In genomic region chr7:158048569-158048968, GRCh38 we compare ENCODE assay signal across 22 cellular contexts.
"Had no signal": no experiment of that assay in that cellular context is flagged by ENCODE, and none has a peak within 500 bp of the region (broad histone marks: within the 10 kb centered on the region; RNA-seq: fewer than 3 reads in every experiment).

No MANE protein-coding gene starts in this region.

- H3K4me3 Mint-ChIP-seq: effector memory CD8-positive, alpha-beta T cell; memory B cell; naive B cell; nephron progenitor cell; stimulated activated memory B cell treated with anti-CD40 and anti-IgM and Interleukin-4, amounts not matched to agents 10 μg/mL and 1 μg/mL and 100 μg/mL, for 72 hours; type B pancreatic cell had no signal

- H3K4me3 ChIP-seq: gastrocnemius medialis, lung, ovary, psoas muscle, skin epidermis, spleen, testis, tibial artery had no signal

- FAIRE-seq: keratinocyte had no signal

- H3K36me3 Mint-ChIP-seq: memory B cell; naive B cell; stimulated activated memory B cell treated with anti-CD40 and anti-IgM and Interleukin-4, amounts not matched to agents 10 μg/mL and 1 μg/mL and 100 μg/mL, for 72 hours; type B pancreatic cell had no signal

- H3K27me3 Mint-ChIP-seq: effector memory CD8-positive, alpha-beta T cell; memory B cell; naive B cell; stimulated activated memory B cell treated with anti-CD40 and anti-IgM and Interleukin-4, amounts not matched to agents 10 μg/mL and 1 μg/mL and 100 μg/mL, for 72 hours; type B pancreatic cell had no signal

- H3K27me3 ChIP-seq: gastrocnemius medialis, ovary, testis had no signal

- H3K4me1 Mint-ChIP-seq: memory B cell; naive B cell; stimulated activated memory B cell treated with anti-CD40 and anti-IgM and Interleukin-4, amounts not matched to agents 10 μg/mL and 1 μg/mL and 100 μg/mL, for 72 hours had no signal

- H3K9me3 Mint-ChIP-seq: effector memory CD8-positive, alpha-beta T cell; memory B cell; naive B cell; nephron progenitor cell; stimulated activated memory B cell treated with anti-CD40 and anti-IgM and Interleukin-4, amounts not matched to agents 10 μg/mL and 1 μg/mL and 100 μg/mL, for 72 hours; type B pancreatic cell had no signal

- ATAC-seq: effector memory CD8-positive, alpha-beta T cell; gastrocnemius medialis; left lobe of liver; psoas muscle; right cardiac atrium; stimulated activated memory B cell treated with anti-CD40 and anti-IgM and Interleukin-4, amounts not matched to agents 10 μg/mL and 1 μg/mL and 100 μg/mL, for 72 hours; stimulated activated naive CD8-positive, alpha-beta T cell treated with anti-CD3 and anti-CD28 coated beads, Interleukin-15, Interleukin-2, amounts not matched to agents 100 U/mL and 50 U/mL, for 24 hours had no signal

- DNase-seq: cortex of kidney; effector memory CD8-positive, alpha-beta T cell; gastrocnemius medialis; naive B cell; nephron progenitor cell; occipital lobe; psoas muscle; right cardiac atrium; stimulated activated CD4-positive, alpha-beta T cell treated with anti-CD3 and anti-CD28 coated beads, Interleukin-4, amount 100 ng/mL, for 4 hours; stimulated activated naive CD8-positive, alpha-beta T cell treated with anti-CD3 and anti-CD28 coated beads, Interleukin-15, Interleukin-2, amounts not matched to agents 100 U/mL and 50 U/mL, for 24 hours; substantia nigra; testis had no signal

- H3K9me3 ChIP-seq: gastrocnemius medialis, ovary, psoas muscle, spleen, testis, tibial artery had no signal

- H3K27ac Mint-ChIP-seq: effector memory CD8-positive, alpha-beta T cell; memory B cell; naive B cell; nephron progenitor cell; stimulated activated memory B cell treated with anti-CD40 and anti-IgM and Interleukin-4, amounts not matched to agents 10 μg/mL and 1 μg/mL and 100 μg/mL, for 72 hours; type B pancreatic cell had no signal

- H3K4me1 ChIP-seq: gastrocnemius medialis, psoas muscle, testis, tibial artery had no signal

- H3K27ac ChIP-seq: gastrocnemius medialis, ovary, psoas muscle, skin epidermis, spleen, testis, tibial artery had no signal

- H3K36me3 ChIP-seq: gastrocnemius medialis, ovary, spleen, tibial artery had no signal
